Comparison of ENCODE assay signal across 10 cellular contexts in the genomic region with DNA sequence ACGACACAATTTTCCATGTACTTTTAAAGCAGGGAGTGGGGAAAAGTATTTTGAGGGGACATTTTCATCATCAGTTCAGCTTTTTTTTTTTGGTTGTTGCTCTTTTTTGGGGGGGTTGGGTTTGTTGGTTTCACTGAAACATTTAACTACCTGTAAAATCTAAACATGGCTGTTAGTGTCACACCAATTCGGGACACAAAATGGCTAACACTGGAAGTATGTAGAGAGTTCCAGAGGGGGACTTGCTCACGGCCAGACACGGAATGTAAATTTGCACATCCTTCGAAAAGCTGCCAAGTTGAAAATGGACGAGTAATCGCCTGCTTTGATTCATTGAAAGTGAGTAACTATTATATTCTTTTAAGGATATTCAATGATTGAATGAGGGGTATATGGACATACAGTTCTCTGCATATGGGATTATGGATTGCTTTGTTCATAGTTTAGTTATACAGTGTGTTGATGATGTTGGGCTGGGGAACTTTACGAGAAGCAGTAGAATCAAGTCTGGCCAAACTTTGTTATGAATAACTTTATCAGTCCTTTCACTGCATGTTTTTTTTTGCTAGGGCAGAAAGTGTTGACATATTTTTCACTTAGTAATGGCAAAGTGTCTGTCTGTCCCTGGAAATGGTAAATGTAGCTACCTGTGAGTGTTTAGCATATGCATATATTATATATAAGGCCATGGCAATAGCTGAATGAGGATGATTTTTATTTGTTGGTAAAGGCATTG. TPM values are rescaled to one million over a fixed set of nuclear protein-coding genes. Genes with fewer than 3 reads are reported as not detected.
DNase-seq lines count a peak whose midpoint lies in the region; ATAC-seq, FAIRE-seq and TF ChIP-seq lines count a peak whose summit lies in the region.
"Had no signal": no experiment of that assay in that cellular context is flagged by ENCODE, and none has a peak within 500 bp of the region (broad histone marks: within the 10 kb centered on the region; RNA-seq: fewer than 3 reads in every experiment).

No MANE protein-coding gene starts in this region.

- TF ChIP-seq CTCF in Panc1 (IDR thresholded peaks at IDR 0.05) (no peak), esophagus muscularis mucosa (IDR thresholded peaks at IDR 0.05) (no peak)

- DNase-seq in GM12891 (ENCODE audit: insufficient read length, low spot score) (no peak), Panc1 (ENCODE audit: low read depth, low spot score) (no peak), esophagus muscularis mucosa (ENCODE audit: extremely low spot score) (no peak), H4 (ENCODE audit: low spot score) (no peak)
- DNase-seq in stimulated activated naive B cell treated with anti-CD40 and anti-IgM and Interleukin-4, amounts not matched to agents 10 μg/mL and 1 μg/mL and 100 μg/mL, for 72 hours, result no peak
- DNase-seq in stimulated activated CD4-positive, alpha-beta T cell treated with anti-CD3 and anti-CD28 coated beads, Interleukin-2, amount 100 ng/mL, for 48 hours, result no peak
- DNase-seq: stimulated activated naive CD4-positive, alpha-beta T cell treated with Interleukin-2 at 50 U/mL for 16 hours had no signal

- H3K9me3 ChIP-seq in Panc1 (ENCODE audit: control insufficient read depth, insufficient read depth, low read depth, low read length) (no peaks in the 10 kb centered on the region), esophagus muscularis mucosa (no peaks in the 10 kb centered on the region)

- H3K9me3 Mint-ChIP-seq in stimulated activated naive B cell treated with anti-CD40 and anti-IgM and Interleukin-4, amounts not matched to agents 10 μg/mL and 1 μg/mL and 100 μg/mL, for 72 hours, result no peaks in the 10 kb centered on the region
- H3K9me3 Mint-ChIP-seq: neural crest cell had no signal

- in situ Hi-C loops in Panc1 (cut with HindIII; ENCODE audit: low pct_unique_long_range_greater_than_20kb, low sequenced_read_pairs), result no loop called here

- H3K36me3 ChIP-seq in Panc1 (ENCODE audit: control insufficient read depth, insufficient read depth, low read length) (no peaks in the 10 kb centered on the region), esophagus muscularis mucosa (peaks cover 0 to 5% (median 0%) of the 10 kb centered on the region in 4 donors)

- H3K27ac ChIP-seq in Panc1 (ENCODE audit: low read length) (peak overlapping the region; percentile 93), esophagus muscularis mucosa (replicated peaks in 1 of 4) (peak overlapping the region; percentile 77 to 84 (median 84))

- peaks cover 40 to 57% of the 10 kb centered on the region in 2 donors for H3K4me1 Mint-ChIP-seq in stimulated activated naive B cell treated with anti-CD40 and anti-IgM and Interleukin-4, amounts not matched to agents 10 μg/mL and 1 μg/mL and 100 μg/mL, for 72 hours

- FAIRE-seq in GM12891 (lab: Jason Lieb, UNC), result peak; percentile 57
- FAIRE-seq: endometrium had no signal

- TF ChIP-seq EP300 in esophagus muscularis mucosa (IDR thresholded peaks at IDR 0.05), result no peak

- 0 out of 4 replicates have a peak overlapping the region, but pooled peaks of 1 of the 2 experiments have one; percentile 2 for H3K4me3 ChIP-seq in Panc1 (ENCODE audit: low read depth in 2 of 2, low read length in 2 of 2)
- peak overlapping the region; percentile 43 to 60 (median 52) for H3K4me3 ChIP-seq in esophagus muscularis mucosa

- H3K27ac Mint-ChIP-seq in stimulated activated naive B cell treated with anti-CD40 and anti-IgM and Interleukin-4, amounts not matched to agents 10 μg/mL and 1 μg/mL and 100 μg/mL, for 72 hours, result peak overlapping the region; percentile 72

- intact Hi-C loops in Panc1 (cut with micrococcal nuclease; ENCODE audit: unreplicated experiment) (no loop called here), esophagus muscularis mucosa (cut with DNase I) (loop anchor here (10.0 kb wide), 1 partner anchor 105 kb away; no protein-coding TSS in a partner anchor)

- H3K27me3 Mint-ChIP-seq in stimulated activated naive B cell treated with anti-CD40 and anti-IgM and Interleukin-4, amounts not matched to agents 10 μg/mL and 1 μg/mL and 100 μg/mL, for 72 hours, result no peaks in the 10 kb centered on the region

- CTCF ChIA-PET in Panc1 (lab: Charles Lee), result no interaction called here

- H3K4me3 Mint-ChIP-seq in stimulated activated naive B cell treated with anti-CD40 and anti-IgM and Interleukin-4, amounts not matched to agents 10 μg/mL and 1 μg/mL and 100 μg/mL, for 72 hours, result peak overlapping the region; percentile 8 to 17
- H3K4me3 Mint-ChIP-seq: neural crest cell had no signal

- 27% methylated on average over 8 of the region's 8 CpGs for WGBS in esophagus muscularis mucosa

- ATAC-seq in Panc1 (no peak), GM19467 (IDR thresholded peaks at IDR 0.05; ENCODE audit: unreplicated experiment) (no peak)
- ATAC-seq in stimulated activated naive B cell treated with anti-CD40 and anti-IgM and Interleukin-4, amounts not matched to agents 10 μg/mL and 1 μg/mL and 100 μg/mL, for 72 hours (replicated peaks), result no peak

- H3K36me3 Mint-ChIP-seq in stimulated activated naive B cell treated with anti-CD40 and anti-IgM and Interleukin-4, amounts not matched to agents 10 μg/mL and 1 μg/mL and 100 μg/mL, for 72 hours, result peaks cover 40 to 50% of the 10 kb centered on the region in 2 donors

- no peak for TF ChIP-seq POLR2A in GM12891 (IDR thresholded peaks at IDR 0.05; ENCODE audit: low read depth, low read length)
- no peak for TF ChIP-seq POLR2A in esophagus muscularis mucosa (IDR thresholded peaks at IDR 0.05; ENCODE audit: low read depth)

- POLR2A ChIA-PET in Panc1 (lab: Charles Lee), result interaction anchor here (0.6 kb wide), 1 partner anchor 90 kb away, joined by 3 read pairs; no protein-coding TSS in a partner anchor

- H3K27me3 ChIP-seq in Panc1 (ENCODE audit: control insufficient read depth, insufficient read depth, low read length) (no peaks in the 10 kb centered on the region), esophagus muscularis mucosa (no peaks in the 10 kb centered on the region)

- H3K4me1 ChIP-seq in Panc1 (ENCODE audit: control insufficient read depth, insufficient read depth, low read length), result peaks cover 59% of the 10 kb centered on the region
- H3K4me1 ChIP-seq in esophagus muscularis mucosa, result peaks cover 62 to 96% (median 90%) of the 10 kb centered on the region in 4 donors

- BruUV-seq in Panc1 (replicated peaks; lab: Mats Ljungman, UMichigan), result no TSS peak

TF ChIP-seq in GM12891, 5 proteins besides CTCF, POLR2A, EP300 and RAD21:
- TF ChIP-seq TAF1 (IDR thresholded peaks at IDR 0.05; ENCODE audit: low read depth, low read length) (no peak), SPI1 (IDR thresholded peaks at IDR 0.05; ENCODE audit: low read depth, low read length) (no peak), POU2F2 (IDR thresholded peaks at IDR 0.05; ENCODE audit: low read depth, low read length) (no peak), PAX5 (IDR thresholded peaks at IDR 0.05; ENCODE audit: insufficient read depth, low read length, severe bottlenecking) (no peak), POLR2AphosphoS5 (IDR thresholded peaks at IDR 0.05; ENCODE audit: low read depth, low read length) (no peak)

RNA-seq across cellular contexts. Expression of a gene that starts 31.5 kb away (rescaled TPM):
- 103 TPM for polyA plus RNA-seq in GM12891 (2012; ENCODE audit: low read depth, missing spikeins)
- 140 TPM for total RNA-seq in Panc1 (2021; ENCODE audit: unreplicated experiment)
- polyA plus RNA-seq in Panc1 (2012; ENCODE audit: insufficient read length), result 55.2 TPM
- 100 to 1,000 TPM; 635 to 868 (median 720) TPM for total RNA-seq in esophagus muscularis mucosa
- 87.0 and 153 TPM in 2 replicates for total RNA-seq in H4 (2014; rRNA removed; shearing (Covaris generic))
